Comparison of ENCODE assay signal across 2 cellular contexts in genomic region chr4:173192375-173193162, GRCh38.
TF ChIP-seq lines count a peak whose summit lies in the region.

No MANE protein-coding gene starts in this region.

TF ChIP-seq in IMR-90, 13 proteins besides CTCF, POLR2A, EP300 and RAD21:
- TF ChIP-seq RFX5 (IDR thresholded peaks at IDR 0.05; ENCODE audit: low read depth, low read length) = no peak
- TF ChIP-seq ELK1 (IDR thresholded peaks at IDR 0.05; ENCODE audit: borderline replicate concordance, low read depth, low read length) = no peak

TF ChIP-seq in GM12878, 131 proteins besides CTCF, POLR2A, EP300 and RAD21:
- TF ChIP-seq SRF (IDR thresholded peaks at IDR 0.05; ENCODE audit: low read depth in 2 of 2, low read length in 2 of 2) (no peak), PBX3 (IDR thresholded peaks at IDR 0.05; ENCODE audit: insufficient replicate concordance, low read depth, low read length) (no peak), SREBF2 (IDR thresholded peaks at IDR 0.05; ENCODE audit: low read length) (no peak)
